ENCODE assay signal across 19 cellular contexts in genomic region chr5:128551476-128551875, GRCh38. TPM values are rescaled to one million over a fixed set of nuclear protein-coding genes. Genes with fewer than 3 reads are reported as not detected.
A peak's percentile ranks its signal among the peaks of the same experiment; 100 is the strongest.
DNase-seq lines count a peak whose midpoint lies in the region; FAIRE-seq lines count a peak whose summit lies in the region.
"Had no signal": no experiment of that assay in that cellular context is flagged by ENCODE, and none has a peak within 500 bp of the region (broad histone marks: within the 10 kb centered on the region; RNA-seq: fewer than 3 reads in every experiment).

No MANE protein-coding gene starts in this region.

- intact Hi-C loops in head of caudate nucleus (cut with DNase I): no loop called here

- DNase-seq in EH (ENCODE audit: low read depth) (peak; percentile 76), HTR-8/SVneo (ENCODE audit: insufficient read length, low spot score) (no peak), glomerular visceral epithelial cell (ENCODE audit: extremely low spot score) (peak; percentile 89), renal cortical epithelial cell (ENCODE audit: low read depth) (peak; percentile 6), H4 (ENCODE audit: low spot score) (no peak), head of caudate nucleus (no peak), putamen (ENCODE audit: low spot score) (no peak)
- DNase-seq: C1 segment of cervical spinal cord; CD8-positive, alpha-beta memory T cell; DMS53; KG1; NCI-H1417 treated with DMSO at 0.1 percent for 48 hours; NCI-H187 treated with DMSO at 0.1 percent for 48 hours; NCI-H345; NCI-H524 treated with DMSO at 0.1 percent for 48 hours; RPMI8226; SHP77 treated with DMSO at 0.1 percent for 48 hours; SK-N-SH had no signal

- peak; percentile 46 for FAIRE-seq in HTR-8/SVneo (lab: Jason Lieb, UNC)
- FAIRE-seq: HepG2 had no signal

RNA-seq across cellular contexts. Expression of gene FBN2, which starts 13.4 kb away (rescaled TPM):
- total RNA-seq in renal cortical epithelial cell: 24.5 and 50.9 TPM in 2 replicates
- 7.6 and 8.8 TPM in 2 replicates for total RNA-seq in H4 (2014; rRNA removed; shearing (Covaris generic))
- total RNA-seq: HepG2 had no signal

Comparison
In these comparisons a context has a peak if more than half of its experiments do, and no peak if none do; other contexts are left out.
1. DNase-seq: peak in EH (single experiment), glomerular visceral epithelial cell (single experiment) and renal cortical epithelial cell (single experiment); none in HTR-8/SVneo (single experiment), H4 (single experiment), head of caudate nucleus (0 of 42) and putamen (single experiment).